Comparison of ENCODE assay signal across 17 cellular contexts in the genomic region with DNA sequence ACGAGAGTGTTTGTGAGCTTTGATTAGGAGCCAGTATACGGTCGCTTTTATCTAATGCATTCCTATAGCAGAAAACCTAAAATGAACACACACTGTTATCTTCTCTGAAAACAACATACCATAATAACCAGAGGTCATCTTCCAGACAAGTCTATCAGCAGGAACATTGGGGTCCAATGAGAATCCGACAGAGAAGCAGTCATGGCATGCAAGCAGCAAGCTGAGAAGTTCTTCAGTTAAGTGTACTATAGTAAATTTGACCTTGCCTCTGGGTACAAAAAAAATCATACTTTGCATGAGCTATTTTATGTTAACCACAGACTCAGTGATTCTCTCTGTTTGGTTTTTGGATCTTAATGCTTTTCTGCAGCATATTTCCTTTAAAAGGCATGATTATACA.
DNase-seq lines count a peak whose midpoint lies in the region; ATAC-seq and TF ChIP-seq lines count a peak whose summit lies in the region.
"Had no signal": no experiment of that assay in that cellular context is flagged by ENCODE, and none has a peak within 500 bp of the region (broad histone marks: within the 10 kb centered on the region; RNA-seq: fewer than 3 reads in every experiment).

No MANE protein-coding gene starts in this region.

- WGBS in SK-N-SH (ENCODE audit: low lambda C conversion rate), result 87% methylated on average over 4 of the region's 4 CpGs

- H3K4me1 ChIP-seq in OCI-LY1 (ENCODE audit: insufficient read depth, low read length, severe bottlenecking), result peaks cover 18% of the 10 kb centered on the region
- H3K4me1 ChIP-seq in SK-N-SH (ENCODE audit: control insufficient read depth in 1 of 2, insufficient read depth in 2 of 2, low read depth in 1 of 2, low read length in 1 of 2), result no peaks in the 10 kb centered on the region

- H3K9me3 ChIP-seq in OCI-LY1 (ENCODE audit: low read length) (0 out of 2 replicates have a peak, but pooled peaks cover 2% of the 10 kb centered on the region), MG63 (no peaks in the 10 kb centered on the region), SK-N-SH (peaks cover 4% of the 10 kb centered on the region; the same call in 1 of the 2 replicates)

- H3K9me3 Mint-ChIP-seq in osteocyte (ENCODE audit: unreplicated experiment), result peaks cover 2% of the 10 kb centered on the region

- H4K20me1 ChIP-seq in OCI-LY1 (ENCODE audit: insufficient read depth, low read length) (no peaks in the 10 kb centered on the region), SK-N-SH (ENCODE audit: insufficient read depth) (no peaks in the 10 kb centered on the region)

- peak overlapping the region; percentile 7 for H3K4me2 ChIP-seq in OCI-LY1 (ENCODE audit: low read length)
- H3K4me2 ChIP-seq in SK-N-SH, result no peak overlapping the region

- ATAC-seq in HG02588 (IDR thresholded peaks at IDR 0.05; ENCODE audit: unreplicated experiment) (no peak), GM18870 (IDR thresholded peaks at IDR 0.05; ENCODE audit: unreplicated experiment) (no peak)

- H3K27ac ChIP-seq in OCI-LY1 (ENCODE audit: low read depth, low read length, poor library complexity, severe bottlenecking) (peak overlapping the region; percentile 1), SK-N-SH (ENCODE audit: low read depth in 2 of 2, low read length in 1 of 2) (no peak overlapping the region)

- no peaks in the 10 kb centered on the region for H3K27me3 Mint-ChIP-seq in osteocyte (ENCODE audit: unreplicated experiment)
- H3K27me3 Mint-ChIP-seq: B cell; CD4-positive, alpha-beta T cell had no signal

- TF ChIP-seq RAD21 in SK-N-SH (IDR thresholded peaks at IDR 0.05; ENCODE audit: low read length), result no peak

- H2AFZ ChIP-seq in OCI-LY1 (ENCODE audit: low read length), result peak overlapping the region; percentile 96
- no peak overlapping the region; the same call in 1 of the 2 replicates for H2AFZ ChIP-seq in SK-N-SH (ENCODE audit: low read depth)

- peak overlapping the region; percentile 76 for H3K27ac Mint-ChIP-seq in osteocyte (ENCODE audit: unreplicated experiment)
- H3K27ac Mint-ChIP-seq: B cell; CD4-positive, alpha-beta T cell had no signal

- H3K9me2 ChIP-seq in OCI-LY1 (ENCODE audit: low read depth, low read length) (no peaks in the 10 kb centered on the region), SK-N-SH (no peaks in the 10 kb centered on the region)

- H3K27me3 ChIP-seq in OCI-LY1 (ENCODE audit: insufficient read depth, low read length), result no peaks in the 10 kb centered on the region
- H3K27me3 ChIP-seq in MG63, result no peaks in the 10 kb centered on the region
- no peaks in the 10 kb centered on the region for H3K27me3 ChIP-seq in SK-N-SH (ENCODE audit: insufficient read depth)

- CTCF ChIA-PET in SK-N-SH (lab: Yijun Ruan, JAX), result no interaction called here

- H3K36me3 Mint-ChIP-seq in osteocyte (ENCODE audit: unreplicated experiment), result no peaks in the 10 kb centered on the region

- H3K9ac ChIP-seq in OCI-LY1 (ENCODE audit: low read length) (no peak overlapping the region), SK-N-SH (no peak overlapping the region)

- H3K79me2 ChIP-seq in OCI-LY1 (ENCODE audit: insufficient read depth, low read length), result no peaks in the 10 kb centered on the region; the same call in 1 of the 2 replicates
- no peaks in the 10 kb centered on the region for H3K79me2 ChIP-seq in SK-N-SH (ENCODE audit: insufficient read depth)

- peaks cover 17% of the 10 kb centered on the region for H3K4me1 Mint-ChIP-seq in osteocyte (ENCODE audit: unreplicated experiment)
- H3K4me1 Mint-ChIP-seq: B cell had no signal

- H3F3A ChIP-seq in OCI-LY1 (ENCODE audit: insufficient read depth, low read length) (no peaks in the 10 kb centered on the region), SK-N-SH (replicated peaks; ENCODE audit: insufficient read depth) (no peaks in the 10 kb centered on the region)

- in situ Hi-C loops in astrocyte of the cerebellum (cut with HindIII; ENCODE audit: low sequenced_read_pairs), result no loop called here

- DNase-seq in astrocyte of the cerebellum (ENCODE audit: low read depth), result peak; percentile 6
- peak; percentile 40 for DNase-seq in fibroblast of peridontal ligament (ENCODE audit: extremely low read depth)
- no peak for DNase-seq in osteocyte (ENCODE audit: extremely low spot score, unreplicated experiment)
- no peak for DNase-seq in MG63
- no peak for DNase-seq in SK-N-SH
- DNase-seq: CD4-positive, alpha-beta T cell; DMS79; GF-D8; GOT3; KG1; NCI-H187 treated with DMSO at 0.1 percent for 48 hours; NCI-H774; SHP77 had no signal

- POLR2A ChIA-PET in SK-N-SH (lab: Yijun Ruan, JAX), result no interaction called here

- H3K4me3 ChIP-seq in OCI-LY1 (ENCODE audit: low read depth, low read length, poor library complexity, severe bottlenecking) (peak overlapping the region; percentile 20), astrocyte of the cerebellum (ENCODE audit: low read depth, low read length) (no peak overlapping the region), MG63 (no peak overlapping the region), SK-N-SH (ENCODE audit: low read depth in 2 of 2, low read length in 1 of 2) (no peak overlapping the region)

- no peak for TF ChIP-seq EP300 in SK-N-SH (IDR thresholded peaks at IDR 0.05; ENCODE audit: borderline replicate concordance in 1 of 2, low read depth in 1 of 2, low read length in 1 of 2)

- no peak for TF ChIP-seq CTCF in OCI-LY1 (IDR thresholded peaks at IDR 0.05; ENCODE audit: low read length)
- TF ChIP-seq CTCF in astrocyte of the cerebellum (IDR thresholded peaks at IDR 0.05; ENCODE audit: low read depth, low read length, missing control alignments), result no peak
- no peak for TF ChIP-seq CTCF in osteocyte (IDR thresholded peaks at IDR 0.05)
- TF ChIP-seq CTCF in SK-N-SH (IDR thresholded peaks at IDR 0.05), result no peak

- H3K36me3 ChIP-seq in OCI-LY1 (ENCODE audit: insufficient read depth, low read length) (no peaks in the 10 kb centered on the region), MG63 (no peaks in the 10 kb centered on the region), SK-N-SH (replicated peaks in 1 of 2; ENCODE audit: control insufficient read depth in 1 of 2, insufficient read depth in 2 of 2, low read length in 1 of 2) (no peaks in the 10 kb centered on the region)

- peak overlapping the region; percentile 7 for H3K4me3 Mint-ChIP-seq in osteocyte (ENCODE audit: unreplicated experiment)
- H3K4me3 Mint-ChIP-seq: B cell; CD4-positive, alpha-beta T cell had no signal

TF ChIP-seq in SK-N-SH, 30 proteins besides CTCF, POLR2A, EP300 and RAD21 (continues in another document):
- TF ChIP-seq RCOR1 (IDR thresholded peaks at IDR 0.05; ENCODE audit: low read length) (no peak), FOXJ3 (CRISPR knock-in tag; IDR thresholded peaks at IDR 0.05) (no peak), TCF12 (IDR thresholded peaks at IDR 0.05) (no peak), IRF3 (IDR thresholded peaks at IDR 0.05; ENCODE audit: low read depth, low read length) (no peak), GATA2 (CRISPR knock-in tag; IDR thresholded peaks at IDR 0.05) (no peak), RXRA (IDR thresholded peaks at IDR 0.05; ENCODE audit: borderline replicate concordance, low read depth) (no peak), TEAD4 (IDR thresholded peaks at IDR 0.05; ENCODE audit: borderline replicate concordance, insufficient read depth) (no peak), POLR2AphosphoS5 (IDR thresholded peaks at IDR 0.05; ENCODE audit: low read depth, low read length) (no peak)
- TF ChIP-seq, protein P1, sequence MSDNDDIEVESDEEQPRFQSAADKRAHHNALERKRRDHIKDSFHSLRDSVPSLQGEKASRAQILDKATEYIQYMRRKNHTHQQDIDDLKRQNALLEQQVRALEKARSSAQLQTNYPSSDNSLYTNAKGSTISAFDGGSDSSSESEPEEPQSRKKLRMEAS (IDR thresholded peaks at IDR 0.05; ENCODE audit: low read depth), result no peak
- TF ChIP-seq, protein P2, sequence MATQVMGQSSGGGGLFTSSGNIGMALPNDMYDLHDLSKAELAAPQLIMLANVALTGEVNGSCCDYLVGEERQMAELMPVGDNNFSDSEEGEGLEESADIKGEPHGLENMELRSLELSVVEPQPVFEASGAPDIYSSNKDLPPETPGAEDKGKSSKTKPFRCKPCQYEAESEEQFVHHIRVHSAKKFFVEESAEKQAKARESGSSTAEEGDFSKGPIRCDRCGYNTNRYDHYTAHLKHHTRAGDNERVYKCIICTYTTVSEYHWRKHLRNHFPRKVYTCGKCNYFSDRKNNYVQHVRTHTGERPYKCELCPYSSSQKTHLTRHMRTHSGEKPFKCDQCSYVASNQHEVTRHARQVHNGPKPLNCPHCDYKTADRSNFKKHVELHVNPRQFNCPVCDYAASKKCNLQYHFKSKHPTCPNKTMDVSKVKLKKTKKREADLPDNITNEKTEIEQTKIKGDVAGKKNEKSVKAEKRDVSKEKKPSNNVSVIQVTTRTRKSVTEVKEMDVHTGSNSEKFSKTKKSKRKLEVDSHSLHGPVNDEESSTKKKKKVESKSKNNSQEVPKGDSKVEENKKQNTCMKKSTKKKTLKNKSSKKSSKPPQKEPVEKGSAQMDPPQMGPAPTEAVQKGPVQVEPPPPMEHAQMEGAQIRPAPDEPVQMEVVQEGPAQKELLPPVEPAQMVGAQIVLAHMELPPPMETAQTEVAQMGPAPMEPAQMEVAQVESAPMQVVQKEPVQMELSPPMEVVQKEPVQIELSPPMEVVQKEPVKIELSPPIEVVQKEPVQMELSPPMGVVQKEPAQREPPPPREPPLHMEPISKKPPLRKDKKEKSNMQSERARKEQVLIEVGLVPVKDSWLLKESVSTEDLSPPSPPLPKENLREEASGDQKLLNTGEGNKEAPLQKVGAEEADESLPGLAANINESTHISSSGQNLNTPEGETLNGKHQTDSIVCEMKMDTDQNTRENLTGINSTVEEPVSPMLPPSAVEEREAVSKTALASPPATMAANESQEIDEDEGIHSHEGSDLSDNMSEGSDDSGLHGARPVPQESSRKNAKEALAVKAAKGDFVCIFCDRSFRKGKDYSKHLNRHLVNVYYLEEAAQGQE (IDR thresholded peaks at IDR 0.05; ENCODE audit: low read depth, low read length), result no peak
- TF ChIP-seq, protein P3, sequence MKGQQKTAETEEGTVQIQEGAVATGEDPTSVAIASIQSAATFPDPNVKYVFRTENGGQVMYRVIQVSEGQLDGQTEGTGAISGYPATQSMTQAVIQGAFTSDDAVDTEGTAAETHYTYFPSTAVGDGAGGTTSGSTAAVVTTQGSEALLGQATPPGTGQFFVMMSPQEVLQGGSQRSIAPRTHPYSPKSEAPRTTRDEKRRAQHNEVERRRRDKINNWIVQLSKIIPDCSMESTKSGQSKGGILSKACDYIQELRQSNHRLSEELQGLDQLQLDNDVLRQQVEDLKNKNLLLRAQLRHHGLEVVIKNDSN (IDR thresholded peaks at IDR 0.05; ENCODE audit: borderline replicate concordance, low read depth), result no peak

Comparison
In these comparisons a context has a peak if more than half of its experiments do, and no peak if none do; other contexts are left out.
1. DNase-seq: peak in astrocyte of the cerebellum (single experiment) and fibroblast of peridontal ligament (single experiment); none in osteocyte (single experiment), MG63 (single experiment) and SK-N-SH (single experiment).